In genomic region chr4:37648084-37648817, GRCh38 we compare ENCODE assay signal across 1 cellular context.
TF ChIP-seq lines count a peak whose summit lies in the region.

No MANE protein-coding gene starts in this region.

TF ChIP-seq in HepG2, 621 proteins besides CTCF, POLR2A, EP300 and RAD21 (continued from another document and continues in another):
- TF ChIP-seq UBTF (CRISPR knock-in tag; IDR thresholded peaks at IDR 0.05) (0 out of 2 replicates have a peak, but pooled peaks have one; percentile 54), ZKSCAN1 (IDR thresholded peaks at IDR 0.05; ENCODE audit: low read length) (no peak), RFX3 (CRISPR knock-in tag; IDR thresholded peaks at IDR 0.05) (0 out of 2 replicates have a peak, but pooled peaks have one; percentile 25), MIER3 (CRISPR knock-in tag; IDR thresholded peaks at IDR 0.05; ENCODE audit: borderline replicate concordance) (peak; percentile 75; the same call in 1 of the 2 replicates), CBX2 (IDR thresholded peaks at IDR 0.05; ENCODE audit: low read depth, low read length) (no peak), CBX2 (CRISPR knock-in tag; IDR thresholded peaks at IDR 0.05; ENCODE audit: low read depth) (no peak), NFIC (IDR thresholded peaks at IDR 0.05; ENCODE audit: low read length) (no peak; the same call in 1 of the 2 replicates), TBX2 (CRISPR knock-in tag; IDR thresholded peaks at IDR 0.05; ENCODE audit: borderline replicate concordance) (peak; percentile 85), PHF8 (CRISPR knock-in tag; IDR thresholded peaks at IDR 0.05) (no peak), ZNF18 (CRISPR knock-in tag; IDR thresholded peaks at IDR 0.05; ENCODE audit: insufficient replicate concordance) (no peak), SATB2 (CRISPR knock-in tag; IDR thresholded peaks at IDR 0.05) (no peak), CBX5 (CRISPR knock-in tag; IDR thresholded peaks at IDR 0.05; ENCODE audit: borderline replicate concordance) (peak; percentile 82; the same call in 1 of the 2 replicates), HNF1B (CRISPR knock-in tag; IDR thresholded peaks at IDR 0.05) (peak; percentile 75), ZNF567 (CRISPR knock-in tag; IDR thresholded peaks at IDR 0.05; ENCODE audit: borderline replicate concordance) (no peak), SNRNP70 (IDR thresholded peaks at IDR 0.05; ENCODE audit: low read depth, low read length) (no peak), ZEB1 (IDR thresholded peaks at IDR 0.05; ENCODE audit: insufficient replicate concordance, low read depth) (peak; percentile 98), ZMAT3 (CRISPR knock-in tag; conservative IDR thresholded peaks at IDR 0.05) (0 out of 2 replicates have a peak, but pooled peaks have one; percentile 44), DBP (CRISPR knock-in tag; IDR thresholded peaks at IDR 0.05; ENCODE audit: not compliant biosample characterization) (no peak), HDAC1 (CRISPR knock-in tag; IDR thresholded peaks at IDR 0.05) (peak; percentile 83), ZNF441 (CRISPR knock-in tag; IDR thresholded peaks at IDR 0.05; ENCODE audit: borderline replicate concordance) (peak; percentile 72; the same call in 1 of the 2 replicates), CENPT (CRISPR knock-in tag; IDR thresholded peaks at IDR 0.05; ENCODE audit: low read depth) (no peak), CERS6 (CRISPR knock-in tag; IDR thresholded peaks at IDR 0.05) (no peak), HES4 (CRISPR knock-in tag; IDR thresholded peaks at IDR 0.05; ENCODE audit: borderline replicate concordance) (no peak), SNAPC2 (CRISPR knock-in tag; IDR thresholded peaks at IDR 0.05) (no peak), AHR (CRISPR knock-in tag; IDR thresholded peaks at IDR 0.05) (no peak), RBAK (CRISPR knock-in tag; IDR thresholded peaks at IDR 0.05) (no peak), SKI (IDR thresholded peaks at IDR 0.05; ENCODE audit: partially characterized antibody) (peak; percentile 62), ZNF121 (CRISPR knock-in tag; IDR thresholded peaks at IDR 0.05) (no peak), MAZ (IDR thresholded peaks at IDR 0.05; ENCODE audit: borderline replicate concordance, low read depth, low read length) (no peak), MAZ (CRISPR knock-in tag; IDR thresholded peaks at IDR 0.05; ENCODE audit: low read depth) (peak; percentile 85), ATF4 (CRISPR knock-in tag; IDR thresholded peaks at IDR 0.05) (peak in 1 of 2 experiments; percentile 79; a peak in 2 of 4 replicates), KMT2A (CRISPR knock-in tag; IDR thresholded peaks at IDR 0.05) (no peak), ZNF75D (CRISPR knock-in tag; IDR thresholded peaks at IDR 0.05; ENCODE audit: borderline replicate concordance) (no peak), ZNF569 (CRISPR knock-in tag; IDR thresholded peaks at IDR 0.05; ENCODE audit: borderline replicate concordance) (no peak), ZNF605 (CRISPR knock-in tag; IDR thresholded peaks at IDR 0.05) (peak; percentile 85), PHB2 (IDR thresholded peaks at IDR 0.05; ENCODE audit: partially characterized antibody) (no peak), DR1 (CRISPR knock-in tag; IDR thresholded peaks at IDR 0.05) (no peak), ZNF382 (CRISPR knock-in tag; IDR thresholded peaks at IDR 0.05; ENCODE audit: borderline replicate concordance) (no peak), MAFK (conservative IDR thresholded peaks at IDR 0.05 in 1 of 2, IDR thresholded peaks at IDR 0.05 in 1 of 2; ENCODE audit: low read length in 2 of 2) (no peak; a peak in 1 of 4 replicates), ZNF143 (CRISPR knock-in tag; IDR thresholded peaks at IDR 0.05) (no peak), CSRNP2 (CRISPR knock-in tag; conservative IDR thresholded peaks at IDR 0.05; ENCODE audit: low read depth) (no peak), ZSCAN12 (CRISPR knock-in tag; IDR thresholded peaks at IDR 0.05) (no peak), NCOR1 (IDR thresholded peaks at IDR 0.05; ENCODE audit: borderline replicate concordance, low read length) (peak; percentile 83; the same call in 1 of the 2 replicates), ETV5 (CRISPR knock-in tag; IDR thresholded peaks at IDR 0.05; ENCODE audit: borderline replicate concordance) (peak; percentile 70; the same call in 1 of the 2 replicates), ZNF142 (CRISPR knock-in tag; IDR thresholded peaks at IDR 0.05) (no peak), MXD4 (CRISPR knock-in tag; IDR thresholded peaks at IDR 0.05) (peak; percentile 37; the same call in 1 of the 2 replicates), CREB1 (IDR thresholded peaks at IDR 0.05) (peak; percentile 28; the same call in 1 of the 2 replicates), CREB1 (CRISPR knock-in tag; IDR thresholded peaks at IDR 0.05) (peak; percentile 27; the same call in 1 of the 2 replicates), GMEB1 (CRISPR knock-in tag; IDR thresholded peaks at IDR 0.05; ENCODE audit: borderline replicate concordance) (no peak), ARHGAP35 (CRISPR knock-in tag; IDR thresholded peaks at IDR 0.05; ENCODE audit: borderline replicate concordance) (no peak), SYNCRIP (IDR thresholded peaks at IDR 0.05; ENCODE audit: insufficient read depth, low read depth, low read length) (no peak)
